Comparison of ENCODE assay signal across 14 cellular contexts in the genomic region with DNA sequence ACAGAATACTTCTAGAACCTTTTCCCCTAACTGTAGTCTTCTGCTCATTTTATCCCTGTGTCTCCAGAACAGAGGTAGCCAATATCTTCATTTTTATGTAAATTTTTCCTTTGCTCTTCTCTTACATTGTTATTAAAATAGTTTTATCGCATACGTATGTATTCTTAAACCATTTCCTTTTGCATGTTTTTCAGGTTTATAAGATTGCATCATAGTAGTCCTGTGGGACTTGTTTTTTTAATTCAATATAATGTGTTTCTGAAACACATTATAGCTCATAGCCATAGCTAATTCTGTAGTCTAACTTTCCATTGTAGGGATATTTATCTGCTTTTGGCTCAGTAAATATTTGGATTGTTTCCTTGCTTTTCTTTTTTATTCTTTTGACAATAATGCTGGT.
"Had no signal": no experiment of that assay in that cellular context is flagged by ENCODE, and none has a peak within 500 bp of the region (broad histone marks: within the 10 kb centered on the region; RNA-seq: fewer than 3 reads in every experiment).

No MANE protein-coding gene starts in this region.

- H3K27me3 ChIP-seq: adrenal gland, dorsolateral prefrontal cortex, esophagus squamous epithelium, upper lobe of left lung had no signal

- H3K9me3 ChIP-seq: adrenal gland, esophagus squamous epithelium, left ventricle myocardium inferior, psoas muscle, upper lobe of left lung had no signal

- H3K4me3 Mint-ChIP-seq: activated CD4-positive, alpha-beta memory T cell treated with anti-CD3 and anti-CD28 coated beads, Interleukin-2, amount 10 ng/mL, durations not matched to agents 7 days and 5 days; activated naive CD4-positive, alpha-beta T cell treated with anti-CD3 and anti-CD28 coated beads for 36 hours; nephron progenitor cell had no signal

- ATAC-seq: psoas muscle, sciatic nerve had no signal

- H3K4me3 ChIP-seq: adrenal gland, dorsolateral prefrontal cortex, esophagus squamous epithelium, left ventricle myocardium inferior, psoas muscle, upper lobe of left lung had no signal

- H3K27me3 Mint-ChIP-seq: activated CD4-positive, alpha-beta memory T cell treated with anti-CD3 and anti-CD28 coated beads, Interleukin-2, amount 10 ng/mL, durations not matched to agents 7 days and 5 days had no signal

- H3K36me3 ChIP-seq: adrenal gland, esophagus squamous epithelium, left ventricle myocardium inferior, upper lobe of left lung had no signal

- H3K27ac Mint-ChIP-seq: activated CD4-positive, alpha-beta memory T cell treated with anti-CD3 and anti-CD28 coated beads, Interleukin-2, amount 10 ng/mL, durations not matched to agents 7 days and 5 days; activated naive CD4-positive, alpha-beta T cell treated with anti-CD3 and anti-CD28 coated beads for 36 hours; nephron progenitor cell had no signal

- DNase-seq: activated CD4-positive, alpha-beta memory T cell treated with anti-CD3 and anti-CD28 coated beads, Interleukin-2, amount 10 ng/mL, durations not matched to agents 7 days and 5 days; activated CD4-positive, CD25-positive, alpha-beta regulatory T cell; activated naive CD4-positive, alpha-beta T cell treated with anti-CD3 and anti-CD28 coated beads for 36 hours; adrenal gland; dorsolateral prefrontal cortex; esophagus squamous epithelium; kidney; left ventricle myocardium inferior; nephron progenitor cell; psoas muscle; stimulated activated CD4-positive, alpha-beta T cell treated with anti-CD3 and anti-CD28 coated beads, Interleukin-12 subunit alpha, Interleukin-12 subunit beta, amount 100 ng/mL, for 4 hours; stimulated activated naive CD4-positive, alpha-beta T cell; upper lobe of left lung had no signal

- H3K9me3 Mint-ChIP-seq: activated CD4-positive, alpha-beta memory T cell treated with anti-CD3 and anti-CD28 coated beads, Interleukin-2, amount 10 ng/mL, durations not matched to agents 7 days and 5 days; activated naive CD4-positive, alpha-beta T cell treated with anti-CD3 and anti-CD28 coated beads for 36 hours; nephron progenitor cell had no signal

- H3K27ac ChIP-seq: dorsolateral prefrontal cortex, esophagus squamous epithelium, left ventricle myocardium inferior, psoas muscle had no signal
